13 cellular contexts compared by ENCODE assay signal in genomic region chr2:225894240-225894980, GRCh38.
DNase-seq lines count a peak whose midpoint lies in the region; ATAC-seq, FAIRE-seq and TF ChIP-seq lines count a peak whose summit lies in the region.
"Had no signal": no experiment of that assay in that cellular context is flagged by ENCODE, and none has a peak within 500 bp of the region (broad histone marks: within the 10 kb centered on the region; RNA-seq: fewer than 3 reads in every experiment).

No MANE protein-coding gene starts in this region.

- POLR2A ChIA-PET in HepG2 (lab: Yijun Ruan, JAX): interaction anchor here (0.7 to 1.3 kb wide), 3 partner anchors 221 to 906 kb away, joined by 3 to 5 read pairs (median 3); no protein-coding TSS in a partner anchor
- POLR2A ChIA-PET in Caco-2 (lab: Charles Lee): no interaction called here

- H3K27me3 ChIP-seq in HepG2 (ENCODE audit: control insufficient read depth in 1 of 2, insufficient read depth in 2 of 2, low read length in 2 of 2) (no peaks in the 10 kb centered on the region), Caco-2 (replicated peaks; ENCODE audit: control insufficient read depth, insufficient read depth, low read length) (no peaks in the 10 kb centered on the region)

- no peak for TF ChIP-seq RAD21 in HepG2 (CRISPR knock-in tag; IDR thresholded peaks at IDR 0.05)

- TF ChIP-seq POLR2A in HepG2 (IDR thresholded peaks at IDR 0.05; ENCODE audit: insufficient read depth in 1 of 2, low read depth in 2 of 2, low read length in 2 of 2): no peak

- no peaks in the 10 kb centered on the region for H3K27me3 Mint-ChIP-seq in Caco-2 (ENCODE audit: insufficient read depth, unreplicated experiment)
- no peaks in the 10 kb centered on the region for H3K27me3 Mint-ChIP-seq in Calu3 (ENCODE audit: unreplicated experiment)
- H3K27me3 Mint-ChIP-seq: CD4-positive, CD25-positive, alpha-beta regulatory T cell had no signal

- ATAC-seq in HepG2 (peak; percentile 61), GM18858 (IDR thresholded peaks at IDR 0.05; ENCODE audit: unreplicated experiment) (no peak)
- ATAC-seq: activated T-cell treated with anti-CD3 and anti-CD28 coated beads, Interleukin-2, amount 50 U/mL, for 4 hours had no signal

- WGBS in HepG2 (ENCODE audit: low lambda C conversion rate): 4% methylated on average over 4 of the region's 4 CpGs

- H3K36me3 Mint-ChIP-seq in Caco-2 (ENCODE audit: insufficient read depth, unreplicated experiment): no peaks in the 10 kb centered on the region
- H3K36me3 Mint-ChIP-seq in Calu3 (ENCODE audit: insufficient read depth, unreplicated experiment): no peaks in the 10 kb centered on the region
- H3K36me3 Mint-ChIP-seq: CD4-positive, CD25-positive, alpha-beta regulatory T cell had no signal

- peaks cover 15% of the 10 kb centered on the region for H3K4me1 ChIP-seq in HepG2 (ENCODE audit: insufficient read depth, low read length)
- no peaks in the 10 kb centered on the region for H3K4me1 ChIP-seq in Caco-2

- CTCF ChIA-PET in HepG2 (lab: Yijun Ruan, JAX; ENCODE audit: low intra/inter-chr PET ratio, low total read pairs) (no interaction called here), Caco-2 (lab: Charles Lee) (no interaction called here), Calu3 (lab: Charles Lee) (interaction anchor here (1.4 kb wide), 1 partner anchor 225 kb away, joined by 3 read pairs; no protein-coding TSS in a partner anchor)

- in situ Hi-C loops in HepG2 (cut with HindIII; ENCODE audit: extremely low pct_ligation_motif_present, low pct_unique_long_range_greater_than_20kb): loop anchor here (25.0 kb wide), 1 partner anchor 718 kb away; no protein-coding TSS in a partner anchor

- peak overlapping the region; percentile 55 for H2AFZ ChIP-seq in HepG2 (ENCODE audit: low read length)
- H2AFZ ChIP-seq: PC-9 had no signal

- TF ChIP-seq CTCF in cardiac fibroblast (IDR thresholded peaks at IDR 0.05; ENCODE audit: low read depth, low read length) (no peak), HepG2 (CRISPR knock-in tag; IDR thresholded peaks at IDR 0.05) (no peak), Caco-2 (IDR thresholded peaks at IDR 0.05; ENCODE audit: insufficient read depth in 1 of 2, low read depth in 1 of 2, low read length in 1 of 2, severe bottlenecking in 1 of 2, unreplicated experiment in 1 of 2) (no peak), Calu3 (IDR thresholded peaks at IDR 0.05; ENCODE audit: unreplicated experiment) (no peak)

- no peaks in the 10 kb centered on the region for H3K36me3 ChIP-seq in HepG2 (replicated peaks in 1 of 2; ENCODE audit: control insufficient read depth in 1 of 2, insufficient read depth in 2 of 2, low read length in 2 of 2)
- no peaks in the 10 kb centered on the region for H3K36me3 ChIP-seq in Caco-2 (ENCODE audit: control insufficient read depth, insufficient read depth, low read length)
- H3K36me3 ChIP-seq: spleen had no signal

- FAIRE-seq in HepG2 (lab: Jason Lieb, UNC): no peak

- no peak overlapping the region for H3K9ac ChIP-seq in HepG2 (ENCODE audit: insufficient read depth, low read depth, low read length)

- H3K4me1 Mint-ChIP-seq in Caco-2 (ENCODE audit: low read depth, unreplicated experiment): no peaks in the 10 kb centered on the region
- peaks cover 12% of the 10 kb centered on the region for H3K4me1 Mint-ChIP-seq in Calu3 (ENCODE audit: low read depth, unreplicated experiment)
- H3K4me1 Mint-ChIP-seq: CD4-positive, CD25-positive, alpha-beta regulatory T cell had no signal

- H3K4me3 ChIP-seq in cardiac fibroblast (replicated peaks in 1 of 2; ENCODE audit: low read depth in 2 of 2, low read length in 2 of 2) (no peak overlapping the region), HepG2 (replicated peaks in 1 of 3; ENCODE audit: insufficient read depth in 1 of 3, low read depth in 2 of 3, low read length in 3 of 3) (no peak overlapping the region), Caco-2 (ENCODE audit: low read depth, low read length) (no peak overlapping the region)
- H3K4me3 ChIP-seq: PC-9, spleen had no signal

- H3K9me3 ChIP-seq in HepG2 (ENCODE audit: low read length): no peaks in the 10 kb centered on the region
- H3K9me3 ChIP-seq in Caco-2: no peaks in the 10 kb centered on the region
- H3K9me3 ChIP-seq: spleen had no signal

- H3K4me3 Mint-ChIP-seq in Caco-2 (ENCODE audit: unreplicated experiment) (no peak overlapping the region), Calu3 (ENCODE audit: low read depth, unreplicated experiment) (no peak overlapping the region)
- H3K4me3 Mint-ChIP-seq: activated T-cell treated with anti-CD3 and anti-CD28 coated beads, Interleukin-2, amount 50 U/mL, for 4 hours; CD4-positive, CD25-positive, alpha-beta regulatory T cell had no signal

- no TSS peak for BruUV-seq in HepG2 (replicated peaks; lab: Mats Ljungman, UMichigan)
- no TSS peak for BruUV-seq in Caco-2 (replicated peaks; lab: Mats Ljungman, UMichigan)
- BruUV-seq in Calu3 (replicated peaks; lab: Mats Ljungman, UMichigan): no TSS peak

- H3K4me2 ChIP-seq in HepG2 (ENCODE audit: low read depth, low read length): peak overlapping the region; percentile 40; the same call in 1 of the 2 replicates
- H3K4me2 ChIP-seq: PC-9 had no signal

- H3K9me3 Mint-ChIP-seq in Caco-2 (ENCODE audit: unreplicated experiment): peaks cover 11% of the 10 kb centered on the region
- H3K9me3 Mint-ChIP-seq in Calu3 (ENCODE audit: low read depth, unreplicated experiment): peaks cover 4% of the 10 kb centered on the region
- H3K9me3 Mint-ChIP-seq: activated T-cell treated with anti-CD3 and anti-CD28 coated beads, Interleukin-2, amount 50 U/mL, for 4 hours had no signal

- intact Hi-C loops in HepG2 (cut with micrococcal nuclease; ENCODE audit: unreplicated experiment) (no loop called here), Caco-2 (cut with micrococcal nuclease; ENCODE audit: unreplicated experiment) (loop anchor here (5.0 kb wide), 1 partner anchor 138 kb away; no protein-coding TSS in a partner anchor), Calu3 (cut with micrococcal nuclease; ENCODE audit: unreplicated experiment) (loop anchor here (5.0 kb wide), 1 partner anchor 583 kb away; no protein-coding TSS in a partner anchor)

- TF ChIP-seq EP300 in HepG2 (IDR thresholded peaks at IDR 0.05; ENCODE audit: low read depth in 2 of 2, low read length in 2 of 2) (peak in 1 of 2 experiments; percentile 57; a peak in 1 of 4 replicates), HepG2 (CRISPR knock-in tag; IDR thresholded peaks at IDR 0.05; ENCODE audit: borderline replicate concordance) (no peak)

- H3K27ac Mint-ChIP-seq in Caco-2 (ENCODE audit: unreplicated experiment) (no peak overlapping the region), Calu3 (ENCODE audit: unreplicated experiment) (no peak overlapping the region)
- H3K27ac Mint-ChIP-seq: CD4-positive, CD25-positive, alpha-beta regulatory T cell had no signal

- DNase-seq in AG08395 (ENCODE audit: low spot score): peak; percentile 63
- DNase-seq in LHCN-M2 (ENCODE audit: low read depth): peak; percentile 70
- peak; percentile 58 to 81 for DNase-seq in cardiac fibroblast (ENCODE audit: low read depth in 2 of 2)
- DNase-seq in HepG2 (ENCODE audit: low spot score): peak; percentile 69
- DNase-seq in NCI-H69 (lab: John Stamatoyannopoulos, UW): no peak
- no peak for DNase-seq in Caco-2
- DNase-seq in Calu3: no peak
- DNase-seq: activated T-cell treated with anti-CD3 and anti-CD28 coated beads, Interleukin-2, amount 50 U/mL, for 4 hours; CD4-positive, CD25-positive, alpha-beta regulatory T cell; NCI-H1694; PC-9; spleen had no signal

- no peaks in the 10 kb centered on the region for H4K20me1 ChIP-seq in HepG2 (ENCODE audit: insufficient read depth, low read length)

- H3K27ac ChIP-seq in HepG2 (ENCODE audit: extremely low read length, insufficient read depth, low read length): no peak overlapping the region
- H3K27ac ChIP-seq: PC-9, spleen had no signal

- H3K79me2 ChIP-seq in HepG2 (ENCODE audit: insufficient read depth, low read length): no peaks in the 10 kb centered on the region

TF ChIP-seq in HepG2, 621 proteins besides CTCF, POLR2A, EP300 and RAD21 (continues in another document):
- no peak for TF ChIP-seq ZNF510 (CRISPR knock-in tag; IDR thresholded peaks at IDR 0.05; ENCODE audit: low read depth)
- no peak for TF ChIP-seq PHB2 (IDR thresholded peaks at IDR 0.05; ENCODE audit: partially characterized antibody)
- TF ChIP-seq ZNF616 (CRISPR knock-in tag; IDR thresholded peaks at IDR 0.05; ENCODE audit: low read depth): no peak
- TF ChIP-seq TEAD3 (CRISPR knock-in tag; optimal IDR thresholded peaks at IDR 0.05; ENCODE audit: borderline replicate concordance): peak; percentile 15
- no peak for TF ChIP-seq ZNF280D (CRISPR knock-in tag; IDR thresholded peaks at IDR 0.05)
- TF ChIP-seq MIER2 (CRISPR knock-in tag; IDR thresholded peaks at IDR 0.05): no peak
- TF ChIP-seq ZNF780A (CRISPR knock-in tag; IDR thresholded peaks at IDR 0.05): no peak
- no peak for TF ChIP-seq MAX (IDR thresholded peaks at IDR 0.05)
- no peak for TF ChIP-seq ZFYVE20 (CRISPR knock-in tag; IDR thresholded peaks at IDR 0.05; ENCODE audit: borderline replicate concordance, low read depth)
- TF ChIP-seq HNRNPUL1 (IDR thresholded peaks at IDR 0.05; ENCODE audit: low read depth, low read length): no peak
- TF ChIP-seq ZKSCAN8 (CRISPR knock-in tag; IDR thresholded peaks at IDR 0.05; ENCODE audit: borderline replicate concordance): no peak
- TF ChIP-seq ZNF547 (CRISPR knock-in tag; IDR thresholded peaks at IDR 0.05): no peak

Comparison
In these comparisons a context has a peak if more than half of its experiments do, and no peak if none do; other contexts are left out.
1. DNase-seq: peak in AG08395 (single experiment), LHCN-M2 (single experiment), cardiac fibroblast (2 of 2) and HepG2 (single experiment); none in NCI-H69 (single experiment), Caco-2 (0 of 2) and Calu3 (single experiment).